In the genomic region with DNA sequence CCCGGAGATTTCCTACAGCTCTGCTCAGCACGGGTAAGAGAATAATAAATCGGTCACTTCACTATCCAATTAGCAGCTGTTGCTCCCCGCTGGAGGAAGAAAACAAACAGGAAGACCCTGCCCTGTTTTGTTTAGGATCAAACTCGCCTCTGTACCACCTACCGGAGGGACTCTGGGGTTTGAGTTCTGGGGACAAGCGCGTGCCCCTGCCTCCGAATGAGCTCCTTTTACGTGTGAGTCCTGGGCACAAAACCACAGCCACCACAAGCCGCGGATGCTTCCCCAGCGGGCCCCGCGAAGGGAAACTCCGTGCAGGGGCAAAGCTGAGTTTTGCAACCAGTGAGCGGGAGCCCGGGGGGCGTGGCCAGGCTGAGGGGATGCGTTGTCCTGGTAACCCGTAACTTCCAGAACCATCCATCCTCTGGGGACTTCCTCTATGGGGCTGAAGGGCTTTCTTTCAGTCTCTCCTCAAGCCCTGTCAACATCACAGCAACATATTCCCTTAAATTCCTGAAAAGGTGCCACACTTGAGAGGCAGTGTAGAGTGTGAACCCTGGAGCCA, we compare ENCODE assay signal across 9 cellular contexts.
DNase-seq lines count a peak whose midpoint lies in the region; ATAC-seq, FAIRE-seq and TF ChIP-seq lines count a peak whose summit lies in the region.
"Had no signal": no experiment of that assay in that cellular context is flagged by ENCODE, and none has a peak within 500 bp of the region (broad histone marks: within the 10 kb centered on the region; RNA-seq: fewer than 3 reads in every experiment).

No MANE protein-coding gene starts in this region.

- intact Hi-C loops in pancreas (cut with DNase I): no loop called here

- no peaks in the 10 kb centered on the region for H3K9me3 Mint-ChIP-seq in activated naive CD4-positive, alpha-beta T cell treated with anti-CD3 and anti-CD28 coated beads, Interleukin-2, amount 10 ng/mL, durations not matched to agents 7 days and 5 days

- H3K36me3 ChIP-seq in SJSA1: no peaks in the 10 kb centered on the region
- H3K36me3 ChIP-seq in cardiac muscle cell: no peaks in the 10 kb centered on the region
- H3K36me3 ChIP-seq in pancreas: no peaks in the 10 kb centered on the region
- no peaks in the 10 kb centered on the region for H3K36me3 ChIP-seq in thymus (ENCODE audit: control insufficient read depth, insufficient read depth)

- H3K27me3 ChIP-seq in SJSA1 (replicated peaks) (no peaks in the 10 kb centered on the region), cardiac muscle cell (peaks cover 45% of the 10 kb centered on the region), pancreas (peaks cover 0 to 6% (median 0%) of the 10 kb centered on the region in 4 donors), thymus (ENCODE audit: control insufficient read depth, insufficient read depth) (no peaks in the 10 kb centered on the region)

- H3K36me3 Mint-ChIP-seq in activated naive CD4-positive, alpha-beta T cell treated with anti-CD3 and anti-CD28 coated beads, Interleukin-2, amount 10 ng/mL, durations not matched to agents 7 days and 5 days: no peaks in the 10 kb centered on the region

- H3K27me3 Mint-ChIP-seq in activated naive CD4-positive, alpha-beta T cell treated with anti-CD3 and anti-CD28 coated beads, Interleukin-2, amount 10 ng/mL, durations not matched to agents 7 days and 5 days: peaks cover 37% of the 10 kb centered on the region

- TF ChIP-seq CTCF in cardiac muscle cell (IDR thresholded peaks at IDR 0.05; ENCODE audit: low read depth, low read length): no peak
- TF ChIP-seq CTCF in pancreas (IDR thresholded peaks at IDR 0.05): no peak

- peaks cover 31% of the 10 kb centered on the region for H3K4me1 Mint-ChIP-seq in activated naive CD4-positive, alpha-beta T cell treated with anti-CD3 and anti-CD28 coated beads, Interleukin-2, amount 10 ng/mL, durations not matched to agents 7 days and 5 days

- CTCF ChIA-PET in activated naive CD4-positive, alpha-beta T cell treated with anti-CD3 and anti-CD28 coated beads, Interleukin-2, amount 10 ng/mL, durations not matched to agents 7 days and 5 days (lab: Charles Lee): no interaction called here

- peaks cover 12% of the 10 kb centered on the region for H3K4me1 ChIP-seq in SJSA1 (replicated peaks)
- H3K4me1 ChIP-seq in cardiac muscle cell (ENCODE audit: low read depth): peaks cover 4% of the 10 kb centered on the region
- peaks cover 0 to 9% (median 0%) of the 10 kb centered on the region in 3 donors for H3K4me1 ChIP-seq in pancreas
- peaks cover 21% of the 10 kb centered on the region for H3K4me1 ChIP-seq in thymus (ENCODE audit: control insufficient read depth, insufficient read depth, low read length)

- DNase-seq in COLO829 (ENCODE audit: low spot score) (peak; percentile 74), SJSA1 (ENCODE audit: low read depth in 1 of 2, low spot score in 2 of 2) (peak; percentile 71 to 85), cardiac muscle cell (ENCODE audit: low read depth in 1 of 2, low spot score in 1 of 2) (peak; percentile 61 to 90), pancreas (peak; percentile 27 to 82 (median 66))
- DNase-seq in activated naive CD4-positive, alpha-beta T cell treated with anti-CD3 and anti-CD28 coated beads, Interleukin-2, amount 10 ng/mL, durations not matched to agents 7 days and 5 days: peak; percentile 93

- no peaks in the 10 kb centered on the region for H3K9me3 ChIP-seq in SJSA1 (replicated peaks)
- H3K9me3 ChIP-seq in cardiac muscle cell (ENCODE audit: low read depth): no peaks in the 10 kb centered on the region
- H3K9me3 ChIP-seq in pancreas: no peaks in the 10 kb centered on the region
- H3K9me3 ChIP-seq in thymus (ENCODE audit: control insufficient read depth): no peaks in the 10 kb centered on the region

- 2% methylated on average over 21 of the region's 21 CpGs for WGBS in pancreas, 2 donors
- WGBS in thymus: under 1% methylated on average over 21 of the region's 21 CpGs

- no peak for FAIRE-seq in pancreas (lab: Jason Lieb, UNC)
- FAIRE-seq: endometrium had no signal

- peak; percentile 58 for ATAC-seq in GM19438 (IDR thresholded peaks at IDR 0.05; ENCODE audit: low read depth, unreplicated experiment)
- ATAC-seq in HG03558 (IDR thresholded peaks at IDR 0.05; ENCODE audit: extremely low read depth, unreplicated experiment): peak; percentile 42
- ATAC-seq in pancreas: peak; percentile 43 to 89 (median 84)

- H3K4me3 ChIP-seq in SJSA1: peak overlapping the region; percentile 30
- H3K4me3 ChIP-seq in cardiac muscle cell: peak overlapping the region; percentile 31
- H3K4me3 ChIP-seq in pancreas: peak overlapping the region in 1 of 4 donors; percentile 20
- peak overlapping the region; percentile 31 for H3K4me3 ChIP-seq in thymus (ENCODE audit: low read length)

- H3K4me3 Mint-ChIP-seq in activated naive CD4-positive, alpha-beta T cell treated with anti-CD3 and anti-CD28 coated beads, Interleukin-2, amount 10 ng/mL, durations not matched to agents 7 days and 5 days: peak overlapping the region; percentile 68

- H3K27ac ChIP-seq in SJSA1 (no peak overlapping the region), cardiac muscle cell (no peak overlapping the region), pancreas (peak overlapping the region in 2 of 4 donors; percentile 44 to 50), thymus (ENCODE audit: low read depth) (peak overlapping the region; percentile 26)

- peak overlapping the region; percentile 51 for H3K27ac Mint-ChIP-seq in activated naive CD4-positive, alpha-beta T cell treated with anti-CD3 and anti-CD28 coated beads, Interleukin-2, amount 10 ng/mL, durations not matched to agents 7 days and 5 days
